ENCODE assay signal across 1 cellular context in the genomic region with DNA sequence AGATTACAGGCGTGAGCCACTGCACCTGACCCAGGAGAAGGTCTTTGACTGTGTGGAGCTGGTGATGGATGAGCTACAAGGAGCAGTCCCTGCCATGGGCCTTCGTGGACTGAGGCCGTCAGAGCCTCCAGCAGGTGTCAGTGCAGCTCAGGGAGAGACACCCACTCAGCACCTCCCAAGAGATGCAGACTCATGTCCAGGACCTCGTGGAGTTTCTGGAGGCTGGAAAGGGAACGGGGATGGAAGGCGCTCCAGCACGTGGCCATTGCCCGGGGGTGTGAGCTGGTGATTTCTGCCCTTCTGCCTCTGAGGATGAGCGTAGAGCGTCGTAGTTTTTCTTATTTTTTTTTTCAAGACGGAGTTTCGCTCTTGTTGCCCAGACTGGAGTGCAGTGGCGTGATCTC.
TF ChIP-seq lines count a peak whose summit lies in the region.

No MANE protein-coding gene starts in this region.

TF ChIP-seq in H1, 55 proteins besides CTCF, POLR2A, EP300 and RAD21:
- TF ChIP-seq KDM4A (IDR thresholded peaks at IDR 0.05; ENCODE audit: low read depth, low read length, severe bottlenecking), result no peak
- no peak for TF ChIP-seq JUND (IDR thresholded peaks at IDR 0.05; ENCODE audit: low read length)
- no peak for TF ChIP-seq SIRT6 (IDR thresholded peaks at IDR 0.05; ENCODE audit: low read length)
- TF ChIP-seq BACH1 (IDR thresholded peaks at IDR 0.05; ENCODE audit: low read length), result peak; percentile 85
- TF ChIP-seq CBX5 (IDR thresholded peaks at IDR 0.05; ENCODE audit: low read depth, low read length), result no peak
- TF ChIP-seq E2F6 (IDR thresholded peaks at IDR 0.05), result peak; percentile 81
- 0 out of 2 replicates have a peak, but pooled peaks have one; percentile 44 for TF ChIP-seq YY1 (IDR thresholded peaks at IDR 0.05; ENCODE audit: low read depth, low read length)
- TF ChIP-seq CEBPB (IDR thresholded peaks at IDR 0.05; ENCODE audit: low read depth, low read length), result no peak
- TF ChIP-seq GTF2F1 (IDR thresholded peaks at IDR 0.05; ENCODE audit: borderline replicate concordance, low read depth, low read length), result no peak
- TF ChIP-seq, protein P1, sequence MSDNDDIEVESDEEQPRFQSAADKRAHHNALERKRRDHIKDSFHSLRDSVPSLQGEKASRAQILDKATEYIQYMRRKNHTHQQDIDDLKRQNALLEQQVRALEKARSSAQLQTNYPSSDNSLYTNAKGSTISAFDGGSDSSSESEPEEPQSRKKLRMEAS (IDR thresholded peaks at IDR 0.05), result peak; percentile 96
- 0 out of 2 replicates have a peak, but pooled peaks have one; percentile 27 for TF ChIP-seq EGR1 (IDR thresholded peaks at IDR 0.05; ENCODE audit: borderline replicate concordance, low read depth, low read length)
- TF ChIP-seq TBP (IDR thresholded peaks at IDR 0.05; ENCODE audit: low read depth, low read length), result peak; percentile 14; the same call in 1 of the 2 replicates
- 0 out of 4 replicates have a peak, but pooled peaks of 1 of the 2 experiments have one; percentile 43 for TF ChIP-seq SIN3A (conservative IDR thresholded peaks at IDR 0.05 in 1 of 2, IDR thresholded peaks at IDR 0.05 in 1 of 2; ENCODE audit: low read depth in 1 of 2, low read length in 2 of 2)
- no peak for TF ChIP-seq JUN (IDR thresholded peaks at IDR 0.05; ENCODE audit: low read depth, low read length)
